Comparison of ENCODE assay signal across 8 cellular contexts in the genomic region with DNA sequence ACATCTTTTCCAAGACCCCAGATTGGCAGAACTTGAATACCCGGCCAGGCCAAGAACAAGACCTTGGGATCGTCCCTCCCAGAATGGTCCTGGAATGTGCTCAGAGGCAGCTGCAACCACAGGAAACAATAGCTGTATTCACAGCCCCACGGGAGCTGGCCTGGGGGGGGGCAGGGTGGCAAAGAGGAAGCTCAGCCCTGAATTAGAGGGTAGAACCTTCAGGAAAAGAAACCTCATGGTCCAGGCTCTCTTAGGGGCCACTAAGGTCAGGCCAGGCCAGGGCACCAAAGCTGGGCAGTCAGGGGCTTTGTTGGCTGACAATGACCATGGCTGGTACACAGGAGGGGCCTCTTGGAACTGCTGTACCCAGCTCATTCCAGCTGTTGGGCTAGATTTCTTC. TPM values are rescaled to one million over a fixed set of nuclear protein-coding genes. Genes with fewer than 3 reads are reported as not detected.
DNase-seq lines count a peak whose midpoint lies in the region; ATAC-seq and TF ChIP-seq lines count a peak whose summit lies in the region.

No MANE protein-coding gene starts in this region.

- no peak for ATAC-seq in GM19328 (IDR thresholded peaks at IDR 0.05; ENCODE audit: unreplicated experiment)

- H3K27me3 ChIP-seq in ascending aorta, result no peaks in the 10 kb centered on the region
- no peaks in the 10 kb centered on the region for H3K27me3 ChIP-seq in skeletal muscle satellite cell (ENCODE audit: control insufficient read depth, insufficient read depth, low read length)

- CTCF ChIA-PET in HEK293 (lab: Yijun Ruan, JAX), result interaction anchor here (1.0 kb wide), 2 partner anchors 113 to 438 kb away, joined by 3 to 4 read pairs; no protein-coding TSS in a partner anchor

- POLR2A ChIA-PET in HEK293 (lab: Yijun Ruan, JAX), result interaction anchor here (1.1 kb wide), 1 partner anchor 11 kb away, joined by 4 read pairs; no protein-coding TSS in a partner anchor

- H3K9ac ChIP-seq in skeletal muscle satellite cell (ENCODE audit: low read depth, low read length), result peak overlapping the region; percentile 60

- H3K4me2 ChIP-seq in skeletal muscle satellite cell (ENCODE audit: low read length), result peak overlapping the region; percentile 14

- no peak for TF ChIP-seq CTCF in HEK293 (tag by site-specific recombination; IDR thresholded peaks at IDR 0.05)
- no peak for TF ChIP-seq CTCF in ascending aorta (IDR thresholded peaks at IDR 0.05)

- no peak overlapping the region for H3K27ac ChIP-seq in HEK293 (ENCODE audit: extremely low read depth, low read depth, low read length)
- peak overlapping the region; percentile 76 to 77 for H3K27ac ChIP-seq in ascending aorta

- DNase-seq in ascending aorta (ENCODE audit: low spot score in 2 of 2) (no peak), hippocampal formation (lab: John Stamatoyannopoulos, UW) (peak; percentile 53 to 74), NCI-H2029 treated with DMSO at 0.1 percent for 48 hours (lab: John Stamatoyannopoulos, UW) (no peak)
- DNase-seq in NK-92 treated with Interleukin-12 subunit alpha and Interleukin-12 subunit beta, amount 100 ng/mL, for 24 hours (lab: John Stamatoyannopoulos, UW), result no peak
- no peak for DNase-seq in activated CD8-positive, alpha-beta memory T cell treated with anti-CD3 and anti-CD28 coated beads for 24 hours

- H3K4me3 ChIP-seq in HEK293 (ENCODE audit: low read depth, low read length) (no peak overlapping the region), ascending aorta (no peak overlapping the region), skeletal muscle satellite cell (ENCODE audit: low read length) (no peak overlapping the region)

- intact Hi-C loops in ascending aorta (cut with DNase I), result no loop called here

- peaks cover 0 to 47% of the 10 kb centered on the region in 2 experiments; a peak in 1 of 3 replicates for H3K36me3 ChIP-seq in HEK293 (ENCODE audit: control insufficient read depth in 2 of 2, insufficient read depth in 1 of 2, low read length in 2 of 2)
- peaks cover 66 to 79% of the 10 kb centered on the region in 2 donors for H3K36me3 ChIP-seq in ascending aorta
- peaks cover 71% of the 10 kb centered on the region for H3K36me3 ChIP-seq in skeletal muscle satellite cell (ENCODE audit: insufficient read depth, low read length)

- no peaks in the 10 kb centered on the region for H3K9me3 ChIP-seq in HEK293 (ENCODE audit: control insufficient read depth, insufficient read depth, low read depth, low read length)
- H3K9me3 ChIP-seq in ascending aorta, result no peaks in the 10 kb centered on the region
- H3K9me3 ChIP-seq in skeletal muscle satellite cell (replicated peaks; ENCODE audit: low read length), result no peaks in the 10 kb centered on the region

- H3K4me1 ChIP-seq in HEK293 (ENCODE audit: control insufficient read depth, insufficient read depth, low read length) (no peaks in the 10 kb centered on the region), ascending aorta (peaks cover 0 to 12% of the 10 kb centered on the region in 2 donors), skeletal muscle satellite cell (ENCODE audit: control insufficient read depth, insufficient read depth, low read length) (peaks cover 16% of the 10 kb centered on the region)

TF ChIP-seq in HEK293, 187 proteins besides CTCF, POLR2A, EP300 and RAD21:
- no peak for TF ChIP-seq ZNF785 (tag by site-specific recombination; IDR thresholded peaks at IDR 0.05)
- TF ChIP-seq ZNF747 (tag by site-specific recombination; IDR thresholded peaks at IDR 0.05), result no peak
- no peak for TF ChIP-seq ZNF664 (tag by site-specific recombination; IDR thresholded peaks at IDR 0.05)
- TF ChIP-seq GLIS1 (tag by site-specific recombination; IDR thresholded peaks at IDR 0.05), result peak; percentile 30; the same call in 1 of the 2 replicates
TF ChIP-seq in HEK293: peak in this region for 1.

RNA-seq across cellular contexts. Expression of a gene that starts 17.3 kb away (rescaled TPM):
- 789 TPM for total RNA-seq in ascending aorta
- total RNA-seq in skeletal muscle satellite cell (2012; rRNA removed), result 566 and 880 TPM in 2 replicates

RNA-seq across cellular contexts. Expression of a gene that starts 17.4 kb away (rescaled TPM):
- 3.9 TPM for total RNA-seq in ascending aorta
- 1.5 and 4.6 TPM in 2 replicates for total RNA-seq in skeletal muscle satellite cell (2012; rRNA removed)

Comparison
In these comparisons a context has a peak if more than half of its experiments do, and no peak if none do; other contexts are left out.
1. DNase-seq: peak in hippocampal formation (2 of 2); none in ascending aorta (0 of 2), NCI-H2029 treated with DMSO at 0.1 percent for 48 hours (single experiment), NK-92 treated with Interleukin-12 subunit alpha and Interleukin-12 subunit beta, amount 100 ng/mL, for 24 hours (single experiment) and activated CD8-positive, alpha-beta memory T cell treated with anti-CD3 and anti-CD28 coated beads for 24 hours (single experiment).